9 cellular contexts compared by ENCODE assay signal in genomic region chr19:21698215-21698614, GRCh38.
DNase-seq lines count a peak whose midpoint lies in the region; ATAC-seq and TF ChIP-seq lines count a peak whose summit lies in the region.
"Had no signal": no experiment of that assay in that cellular context is flagged by ENCODE, and none has a peak within 500 bp of the region (broad histone marks: within the 10 kb centered on the region; RNA-seq: fewer than 3 reads in every experiment).

No MANE protein-coding gene starts in this region.

- peak in 2 of 8 donors; percentile 56 to 64 for ATAC-seq in heart right ventricle
- peak; percentile 49 to 55 for ATAC-seq in stimulated activated naive B cell treated with anti-CD40 and anti-IgM and Interleukin-4, amounts not matched to agents 10 μg/mL and 1 μg/mL and 100 μg/mL, for 72 hours (replicated peaks)

- no peaks in the 10 kb centered on the region for H3K4me1 Mint-ChIP-seq in stimulated activated naive B cell treated with anti-CD40 and anti-IgM and Interleukin-4, amounts not matched to agents 10 μg/mL and 1 μg/mL and 100 μg/mL, for 72 hours

- H3K4me3 Mint-ChIP-seq in stimulated activated naive B cell treated with anti-CD40 and anti-IgM and Interleukin-4, amounts not matched to agents 10 μg/mL and 1 μg/mL and 100 μg/mL, for 72 hours = no peak overlapping the region

- TF ChIP-seq CTCF in SK-N-SH (IDR thresholded peaks at IDR 0.05) = peak; percentile 52
- TF ChIP-seq CTCF in heart right ventricle (IDR thresholded peaks at IDR 0.05) = peak; percentile 53 to 79 (median 72)

- H3K27me3 ChIP-seq in SK-N-SH (ENCODE audit: insufficient read depth) = no peaks in the 10 kb centered on the region
- H3K27me3 ChIP-seq in heart right ventricle = peaks cover 0 to 3% (median 0%) of the 10 kb centered on the region in 7 donors

- H3K36me3 ChIP-seq in SK-N-SH (replicated peaks in 1 of 2; ENCODE audit: control insufficient read depth in 1 of 2, insufficient read depth in 2 of 2, low read length in 1 of 2) (no peaks in the 10 kb centered on the region), heart right ventricle (no peaks in the 10 kb centered on the region)

- intact Hi-C loops in heart right ventricle (cut with DNase I) = loop anchor here (2.0 to 10.0 kb wide), 8 partner anchors 83 to 496 kb away; no protein-coding TSS in a partner anchor

- H3K4me3 ChIP-seq in SK-N-SH (ENCODE audit: low read depth in 2 of 2, low read length in 1 of 2) (no peak overlapping the region), heart right ventricle (no peak overlapping the region)
- H3K4me3 ChIP-seq: skin epidermis had no signal

- no peaks in the 10 kb centered on the region for H3F3A ChIP-seq in SK-N-SH (replicated peaks; ENCODE audit: insufficient read depth)

- H3K27me3 Mint-ChIP-seq in stimulated activated naive B cell treated with anti-CD40 and anti-IgM and Interleukin-4, amounts not matched to agents 10 μg/mL and 1 μg/mL and 100 μg/mL, for 72 hours = no peaks in the 10 kb centered on the region

- no peak overlapping the region for H3K4me2 ChIP-seq in SK-N-SH

- no peaks in the 10 kb centered on the region for H3K9me2 ChIP-seq in SK-N-SH

- H2AFZ ChIP-seq in SK-N-SH (ENCODE audit: low read depth) = no peak overlapping the region

- H3K9ac ChIP-seq in SK-N-SH = no peak overlapping the region

- no peaks in the 10 kb centered on the region; the same call in 1 of the 2 replicates for H3K9me3 ChIP-seq in SK-N-SH
- H3K9me3 ChIP-seq in heart right ventricle = no peaks in the 10 kb centered on the region

- CTCF ChIA-PET in SK-N-SH (lab: Yijun Ruan, JAX) = interaction anchor here (0.6 to 4.3 kb wide), 14 partner anchors 11 to 1452 kb away, joined by 3 to 38 read pairs (median 4); partner anchors contain the start of genes ZNF429 and ZNF493

- POLR2A ChIA-PET in SK-N-SH (lab: Yijun Ruan, JAX) = no interaction called here

- peak; percentile 81 for TF ChIP-seq RAD21 in SK-N-SH (IDR thresholded peaks at IDR 0.05; ENCODE audit: low read length)

- H3K27ac Mint-ChIP-seq in stimulated activated naive B cell treated with anti-CD40 and anti-IgM and Interleukin-4, amounts not matched to agents 10 μg/mL and 1 μg/mL and 100 μg/mL, for 72 hours = no peak overlapping the region

- H4K20me1 ChIP-seq in SK-N-SH (ENCODE audit: insufficient read depth) = no peaks in the 10 kb centered on the region

- 6% methylated on average over 4 of the region's 4 CpGs for WGBS in SK-N-SH (ENCODE audit: low lambda C conversion rate)
- WGBS in heart right ventricle, 2 donors = 24 to 28% methylated on average over 4 of the region's 4 CpGs

- H3K27ac ChIP-seq in SK-N-SH (ENCODE audit: low read depth in 2 of 2, low read length in 1 of 2) = no peak overlapping the region
- H3K27ac ChIP-seq in heart right ventricle = no peak overlapping the region
- H3K27ac ChIP-seq: skin epidermis had no signal

- H3K79me2 ChIP-seq in SK-N-SH (ENCODE audit: insufficient read depth) = no peaks in the 10 kb centered on the region

- TF ChIP-seq EP300 in SK-N-SH (IDR thresholded peaks at IDR 0.05; ENCODE audit: borderline replicate concordance in 1 of 2, low read depth in 1 of 2, low read length in 1 of 2) = no peak

- H3K4me1 ChIP-seq in SK-N-SH (ENCODE audit: control insufficient read depth in 1 of 2, insufficient read depth in 2 of 2, low read depth in 1 of 2, low read length in 1 of 2) = peaks cover 0 to 7% of the 10 kb centered on the region in 2 experiments; a peak in 1 of 4 replicates
- H3K4me1 ChIP-seq in heart right ventricle = no peaks in the 10 kb centered on the region

- DNase-seq in NOMO-1 treated with DMSO at 0.1 percent for 48 hours (lab: John Stamatoyannopoulos, UW; ENCODE audit: unreplicated experiment) (peak; percentile 1), NOMO-1 (lab: John Stamatoyannopoulos, UW; ENCODE audit: unreplicated experiment in 2 of 2) (no peak), SK-N-SH (peak; percentile 47), heart right ventricle (no peak), NCI-H1436 treated with DMSO at 0.1 percent for 48 hours (lab: John Stamatoyannopoulos, UW) (no peak), T1000 (lab: John Stamatoyannopoulos, UW) (no peak), ureter (ENCODE audit: low spot score) (no peak)
- no peak for DNase-seq in stimulated activated naive B cell treated with anti-CD40 and anti-IgM and Interleukin-4, amounts not matched to agents 10 μg/mL and 1 μg/mL and 100 μg/mL, for 72 hours

- no peaks in the 10 kb centered on the region for H3K36me3 Mint-ChIP-seq in stimulated activated naive B cell treated with anti-CD40 and anti-IgM and Interleukin-4, amounts not matched to agents 10 μg/mL and 1 μg/mL and 100 μg/mL, for 72 hours

- no peaks in the 10 kb centered on the region for H3K9me3 Mint-ChIP-seq in stimulated activated naive B cell treated with anti-CD40 and anti-IgM and Interleukin-4, amounts not matched to agents 10 μg/mL and 1 μg/mL and 100 μg/mL, for 72 hours

TF ChIP-seq in SK-N-SH, 30 proteins besides CTCF, POLR2A, EP300 and RAD21:
- TF ChIP-seq GABPA (IDR thresholded peaks at IDR 0.05; ENCODE audit: low read depth) (no peak), SMC3 (IDR thresholded peaks at IDR 0.05; ENCODE audit: low read depth, low read length) (peak; percentile 60)
TF ChIP-seq in SK-N-SH: peak in this region for 1.

Comparison
In these comparisons a context has a peak if more than half of its experiments do, and no peak if none do; other contexts are left out.
1. DNase-seq: peak in NOMO-1 treated with DMSO at 0.1 percent for 48 hours (single experiment) and SK-N-SH (single experiment); none in NOMO-1 (0 of 2), heart right ventricle (0 of 2), stimulated activated naive B cell treated with anti-CD40 and anti-IgM and Interleukin-4, amounts not matched to agents 10 μg/mL and 1 μg/mL and 100 μg/mL, for 72 hours (single experiment), NCI-H1436 treated with DMSO at 0.1 percent for 48 hours (single experiment), T1000 (single experiment) and ureter (single experiment).